ENCODE assay signal across 13 cellular contexts in the genomic region with DNA sequence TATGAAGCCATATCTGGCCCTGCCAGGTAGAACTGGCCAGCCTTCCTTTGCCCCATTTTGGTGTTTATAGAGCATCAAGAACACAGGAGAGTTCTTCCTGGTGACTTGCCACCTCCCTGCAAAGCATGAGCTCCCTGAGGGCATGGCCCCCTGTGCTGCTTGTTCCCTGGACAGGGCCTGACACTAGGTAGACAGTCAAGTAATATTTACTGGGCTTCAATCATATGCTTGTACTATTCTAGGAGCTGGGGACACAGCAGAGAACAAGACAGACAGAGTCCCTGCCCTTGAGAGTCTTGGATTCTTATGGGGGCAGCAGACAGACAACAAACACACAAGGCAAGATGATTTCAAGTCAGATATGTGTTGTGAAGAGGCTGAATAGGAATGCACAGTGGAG. TPM values are rescaled to one million over a fixed set of nuclear protein-coding genes. Genes with fewer than 3 reads are reported as not detected.
A peak's percentile ranks its signal among the peaks of the same experiment; 100 is the strongest.
DNase-seq lines count a peak whose midpoint lies in the region; ATAC-seq, FAIRE-seq and TF ChIP-seq lines count a peak whose summit lies in the region.
"Had no signal": no experiment of that assay in that cellular context is flagged by ENCODE, and none has a peak within 500 bp of the region (broad histone marks: within the 10 kb centered on the region; RNA-seq: fewer than 3 reads in every experiment).

No MANE protein-coding gene starts in this region.

- FAIRE-seq in GM12892 (lab: Jason Lieb, UNC): no peak
- FAIRE-seq: G401.6 had no signal

- H3K4me3 ChIP-seq in HEK293 (ENCODE audit: low read depth, low read length): no peak overlapping the region
- no peak overlapping the region for H3K4me3 ChIP-seq in colonic mucosa
- H3K4me3 ChIP-seq in muscle layer of colon (ENCODE audit: low read depth in 1 of 2, low read length in 2 of 2): peak overlapping the region; percentile 13 to 41
- no peak overlapping the region for H3K4me3 ChIP-seq in testis

- ATAC-seq in GM19395 (IDR thresholded peaks at IDR 0.05; ENCODE audit: unreplicated experiment): no peak
- ATAC-seq: natural killer cell treated with Interleukin-12 subunit alpha and Interleukin-12 subunit beta and Interleukin-15 and Interleukin-18, amount 100 ng/mL, for 72 hours had no signal

- CTCF ChIA-PET in HEK293 (lab: Yijun Ruan, JAX): interaction anchor here (0.6 to 1.0 kb wide), 2 partner anchors 12 to 677 kb away, joined by 3 read pairs; no protein-coding TSS in a partner anchor

- H3K36me3 ChIP-seq in HEK293 (ENCODE audit: control insufficient read depth in 2 of 2, insufficient read depth in 1 of 2, low read length in 2 of 2): no peaks in the 10 kb centered on the region
- H3K36me3 ChIP-seq in colonic mucosa: no peaks in the 10 kb centered on the region
- no peaks in the 10 kb centered on the region for H3K36me3 ChIP-seq in muscle layer of colon (ENCODE audit: insufficient read depth, low read length)
- H3K36me3 ChIP-seq in testis (ENCODE audit: low read depth, missing control alignments): no peaks in the 10 kb centered on the region

- H3K27me3 ChIP-seq in colonic mucosa (no peaks in the 10 kb centered on the region), muscle layer of colon (ENCODE audit: control insufficient read depth in 1 of 2, insufficient read depth in 2 of 2, low read length in 2 of 2) (no peaks in the 10 kb centered on the region), testis (no peaks in the 10 kb centered on the region)

- DNase-seq in colonic mucosa: no peak
- DNase-seq in testis: no peak
- no peak for DNase-seq in GM12892 (ENCODE audit: insufficient read length)
- DNase-seq in cerebellar nuclear complex (lab: John Stamatoyannopoulos, UW): no peak
- no peak for DNase-seq in activated naive CD4-positive, alpha-beta T cell (lab: John Stamatoyannopoulos, UW)
- DNase-seq: activated CD4-positive, alpha-beta T cell treated with anti-CD3 and anti-CD28 coated beads for 1 hour; NCI-H2081 treated with DMSO at 0.1 percent for 48 hours; stimulated activated CD4-positive, alpha-beta T cell treated with anti-CD3 and anti-CD28 coated beads, Interleukin-15, amount 100 ng/mL, for 24 hours had no signal

- no peak for TF ChIP-seq POLR2A in testis (IDR thresholded peaks at IDR 0.05)
- no peak for TF ChIP-seq POLR2A in GM12892 (IDR thresholded peaks at IDR 0.05; ENCODE audit: low read depth, low read length)

- H3K9ac ChIP-seq in colonic mucosa (ENCODE audit: low read depth in 2 of 2, low read length in 2 of 2) (peak overlapping the region in 1 of 2 donors; percentile 9), muscle layer of colon (ENCODE audit: low read length) (peak overlapping the region; percentile 7)

- POLR2A ChIA-PET in HEK293 (lab: Yijun Ruan, JAX): interaction anchor here (0.6 kb wide), 1 partner anchor 1819 kb away, joined by 4 read pairs; no protein-coding TSS in a partner anchor

- TF ChIP-seq CTCF in HEK293 (tag by site-specific recombination; IDR thresholded peaks at IDR 0.05): no peak
- TF ChIP-seq CTCF in colonic mucosa (IDR thresholded peaks at IDR 0.05): no peak
- no peak for TF ChIP-seq CTCF in testis (IDR thresholded peaks at IDR 0.05)

- H3K27ac ChIP-seq in HEK293 (ENCODE audit: extremely low read depth, low read depth, low read length): no peak overlapping the region
- peak overlapping the region; percentile 53 for H3K27ac ChIP-seq in colonic mucosa
- peak overlapping the region; percentile 88 for H3K27ac ChIP-seq in muscle layer of colon (ENCODE audit: low read depth, low read length)
- H3K27ac ChIP-seq in testis: peak overlapping the region; percentile 43 to 83

- intact Hi-C loops in colonic mucosa (cut with DNase I) (no loop called here), testis (cut with DNase I; ENCODE audit: low total_unique reads) (no loop called here)

- H3K4me1 ChIP-seq in HEK293 (ENCODE audit: control insufficient read depth, insufficient read depth, low read length) (no peaks in the 10 kb centered on the region), colonic mucosa (no peaks in the 10 kb centered on the region), muscle layer of colon (ENCODE audit: insufficient read depth, low read length) (peaks cover 21% of the 10 kb centered on the region), testis (peaks cover 24% of the 10 kb centered on the region)

- H3K9me3 ChIP-seq in HEK293 (ENCODE audit: control insufficient read depth, insufficient read depth, low read depth, low read length) (no peaks in the 10 kb centered on the region), colonic mucosa (no peaks in the 10 kb centered on the region), muscle layer of colon (ENCODE audit: low read length) (no peaks in the 10 kb centered on the region), testis (no peaks in the 10 kb centered on the region)

TF ChIP-seq in HEK293, 187 proteins besides CTCF, POLR2A, EP300 and RAD21:
- TF ChIP-seq SP2 (tag by site-specific recombination; IDR thresholded peaks at IDR 0.05) (no peak), ZNF777 (tag by site-specific recombination; IDR thresholded peaks at IDR 0.05; ENCODE audit: borderline replicate concordance) (no peak), ZNF792 (tag by site-specific recombination; IDR thresholded peaks at IDR 0.05) (no peak), HOXC10 (CRISPR knock-in tag; IDR thresholded peaks at IDR 0.05) (no peak), GLIS1 (tag by site-specific recombination; IDR thresholded peaks at IDR 0.05) (peak; percentile 50; the same call in 1 of the 2 replicates), ZNF707 (tag by site-specific recombination; IDR thresholded peaks at IDR 0.05) (no peak), ZNF645 (tag by site-specific recombination; IDR thresholded peaks at IDR 0.05) (no peak)

RNA-seq across cellular contexts. Expression of gene CBX6, which starts 10.0 kb away (rescaled TPM):
- 10 to 100 TPM in 1 of 2 donors, 1 to 10 TPM in 1; 9.2 to 14.5 TPM for total RNA-seq in colonic mucosa
- total RNA-seq in testis: 10 to 100 TPM; 30.1 to 33.1 TPM
- polyA plus RNA-seq in testis (ENCODE audit: insufficient read depth, low read depth, low replicate concordance): 18.7 TPM
- polyA plus RNA-seq in GM12892 (2012; ENCODE audit: missing spikeins): 17.7 TPM

RNA-seq across cellular contexts. Expression of gene NPTXR, which starts 38.2 kb away (rescaled TPM):
- total RNA-seq in colonic mucosa: 1 to 10 TPM in 1 of 2 donors, under 1 TPM in 1; 0.82 to 2.0 TPM
- total RNA-seq in testis: 10 to 100 TPM; 12.6 to 14.1 TPM
- polyA plus RNA-seq in testis (ENCODE audit: insufficient read depth, low read depth, low replicate concordance): 3.9 TPM
- 0.08 TPM for polyA plus RNA-seq in GM12892 (2012; ENCODE audit: missing spikeins)

Comparison
In these comparisons a context has a peak if more than half of its experiments do, and no peak if none do; other contexts are left out.
1. H3K4me3 ChIP-seq: peak in muscle layer of colon (2 of 2); none in HEK293 (single experiment), colonic mucosa (single experiment) and testis (0 of 2).
2. RNA of gene NPTXR, which starts 38.2 kb away (total RNA-seq): 12.6 to 14.1 TPM in testis; 0.82 to 2.0 TPM in colonic mucosa; every median in the first group is over 4 times any median in the second.